In genomic region chr10:89643812-89644690, GRCh38 we compare ENCODE assay signal across 1 cellular context.
TF ChIP-seq lines count a peak whose summit lies in the region.

No MANE protein-coding gene starts in this region.

TF ChIP-seq in HEK293, 187 proteins besides CTCF, POLR2A, EP300 and RAD21 (continued from another document):
- TF ChIP-seq ZFHX2 (tag by site-specific recombination; conservative IDR thresholded peaks at IDR 0.05) (peak; percentile 69), ZNF274 (IDR thresholded peaks at IDR 0.05; ENCODE audit: low read length) (no peak), ZNF274 (tag by site-specific recombination; IDR thresholded peaks at IDR 0.05; ENCODE audit: borderline replicate concordance) (no peak), ZNF660 (tag by site-specific recombination; IDR thresholded peaks at IDR 0.05) (0 out of 2 replicates have a peak, but pooled peaks have one; percentile 74), HOXA7 (CRISPR knock-in tag; IDR thresholded peaks at IDR 0.05; ENCODE audit: borderline replicate concordance) (no peak), SALL2 (tag by site-specific recombination; IDR thresholded peaks at IDR 0.05; ENCODE audit: borderline replicate concordance) (no peak), RBAK (tag by site-specific recombination; IDR thresholded peaks at IDR 0.05) (no peak), ZNF324 (tag by site-specific recombination; IDR thresholded peaks at IDR 0.05) (0 out of 2 replicates have a peak, but pooled peaks have one; percentile 15), ZFP37 (tag by site-specific recombination; IDR thresholded peaks at IDR 0.05) (peak; percentile 64; the same call in 1 of the 2 replicates), KLF8 (tag by site-specific recombination; IDR thresholded peaks at IDR 0.05) (peak; percentile 11; the same call in 1 of the 2 replicates), BCL11A (tag by site-specific recombination; IDR thresholded peaks at IDR 0.05; ENCODE audit: low read depth) (0 out of 2 replicates have a peak, but pooled peaks have one; percentile 62), ZNF692 (tag by site-specific recombination; IDR thresholded peaks at IDR 0.05) (peak; percentile 59; the same call in 1 of the 2 replicates), ZNF629 (tag by site-specific recombination; IDR thresholded peaks at IDR 0.05) (no peak; the same call in 1 of the 2 replicates), ZBTB7A (tag by site-specific recombination; IDR thresholded peaks at IDR 0.05; ENCODE audit: low read depth) (no peak), SP2 (tag by site-specific recombination; IDR thresholded peaks at IDR 0.05) (peak; percentile 92), ZBTB20 (tag by site-specific recombination; IDR thresholded peaks at IDR 0.05) (peak; percentile 95), ZNF148 (tag by site-specific recombination; IDR thresholded peaks at IDR 0.05; ENCODE audit: borderline replicate concordance) (no peak), ZBTB48 (tag by site-specific recombination; IDR thresholded peaks at IDR 0.05) (peak; percentile 87), ZNF341 (tag by site-specific recombination; IDR thresholded peaks at IDR 0.05; ENCODE audit: low read depth) (peak; percentile 48; the same call in 1 of the 2 replicates), EGR2 (tag by site-specific recombination; IDR thresholded peaks at IDR 0.05; ENCODE audit: low read depth) (peak; percentile 49), ZNF843 (tag by site-specific recombination; IDR thresholded peaks at IDR 0.05) (no peak), ZNF571 (tag by site-specific recombination; IDR thresholded peaks at IDR 0.05) (no peak), ZNF354C (tag by site-specific recombination; IDR thresholded peaks at IDR 0.05; ENCODE audit: borderline replicate concordance, low read depth) (no peak), ZBTB11 (tag by site-specific recombination; conservative IDR thresholded peaks at IDR 0.05; ENCODE audit: low read depth) (peak; percentile 54), ZNF140 (tag by site-specific recombination; IDR thresholded peaks at IDR 0.05) (no peak), KLF1 (tag by site-specific recombination; IDR thresholded peaks at IDR 0.05) (peak; percentile 29; the same call in 1 of the 2 replicates), ZNF626 (tag by site-specific recombination; IDR thresholded peaks at IDR 0.05) (no peak), ZNF157 (tag by site-specific recombination; IDR thresholded peaks at IDR 0.05) (no peak), YY1 (tag by site-specific recombination; IDR thresholded peaks at IDR 0.05) (no peak), ZNF184 (tag by site-specific recombination; IDR thresholded peaks at IDR 0.05) (no peak), ZNF221 (tag by site-specific recombination; IDR thresholded peaks at IDR 0.05; ENCODE audit: borderline replicate concordance) (no peak), SCRT1 (tag by site-specific recombination; IDR thresholded peaks at IDR 0.05; ENCODE audit: borderline replicate concordance) (no peak), PRDM10 (tag by site-specific recombination; IDR thresholded peaks at IDR 0.05) (peak; percentile 96), MYNN (tag by site-specific recombination; IDR thresholded peaks at IDR 0.05; ENCODE audit: borderline replicate concordance) (no peak), ZSCAN30 (tag by site-specific recombination; IDR thresholded peaks at IDR 0.05) (peak; percentile 22), TRIM28 (IDR thresholded peaks at IDR 0.05; ENCODE audit: borderline replicate concordance, low read length) (peak; percentile 77), ZNF37A (tag by site-specific recombination; IDR thresholded peaks at IDR 0.05) (no peak), ZNF223 (tag by site-specific recombination; IDR thresholded peaks at IDR 0.05) (no peak), ZNF248 (tag by site-specific recombination; IDR thresholded peaks at IDR 0.05) (no peak), ZXDB (tag by site-specific recombination; IDR thresholded peaks at IDR 0.05) (peak; percentile 49; the same call in 1 of the 2 replicates), OSR2 (tag by site-specific recombination; IDR thresholded peaks at IDR 0.05) (no peak), ZNF529 (tag by site-specific recombination; IDR thresholded peaks at IDR 0.05; ENCODE audit: insufficient replicate concordance) (no peak), ZNF645 (tag by site-specific recombination; IDR thresholded peaks at IDR 0.05) (no peak), ZNF654 (tag by site-specific recombination; IDR thresholded peaks at IDR 0.05; ENCODE audit: low read depth) (no peak), REPIN1 (tag by site-specific recombination; IDR thresholded peaks at IDR 0.05; ENCODE audit: low read depth) (no peak), ZNF558 (tag by site-specific recombination; IDR thresholded peaks at IDR 0.05) (no peak), ZNF664 (tag by site-specific recombination; IDR thresholded peaks at IDR 0.05) (no peak), SCRT2 (tag by site-specific recombination; IDR thresholded peaks at IDR 0.05) (peak; percentile 42; the same call in 1 of the 2 replicates), ZBTB10 (tag by site-specific recombination; IDR thresholded peaks at IDR 0.05) (peak; percentile 41; the same call in 1 of the 2 replicates), ZNF768 (tag by site-specific recombination; IDR thresholded peaks at IDR 0.05) (no peak), ZBTB8A (tag by site-specific recombination; IDR thresholded peaks at IDR 0.05) (peak; percentile 85), ZNF561 (tag by site-specific recombination; IDR thresholded peaks at IDR 0.05; ENCODE audit: borderline replicate concordance) (peak; percentile 17; the same call in 1 of the 2 replicates), ZNF544 (tag by site-specific recombination; IDR thresholded peaks at IDR 0.05) (no peak), ZNF18 (tag by site-specific recombination; IDR thresholded peaks at IDR 0.05) (peak; percentile 77), ZEB2 (tag by site-specific recombination; IDR thresholded peaks at IDR 0.05) (peak; percentile 45), ZIC2 (tag by site-specific recombination; IDR thresholded peaks at IDR 0.05) (peak; percentile 74)
TF ChIP-seq in HEK293: peak in this region for 50.
